15 cellular contexts compared by ENCODE assay signal in the genomic region with DNA sequence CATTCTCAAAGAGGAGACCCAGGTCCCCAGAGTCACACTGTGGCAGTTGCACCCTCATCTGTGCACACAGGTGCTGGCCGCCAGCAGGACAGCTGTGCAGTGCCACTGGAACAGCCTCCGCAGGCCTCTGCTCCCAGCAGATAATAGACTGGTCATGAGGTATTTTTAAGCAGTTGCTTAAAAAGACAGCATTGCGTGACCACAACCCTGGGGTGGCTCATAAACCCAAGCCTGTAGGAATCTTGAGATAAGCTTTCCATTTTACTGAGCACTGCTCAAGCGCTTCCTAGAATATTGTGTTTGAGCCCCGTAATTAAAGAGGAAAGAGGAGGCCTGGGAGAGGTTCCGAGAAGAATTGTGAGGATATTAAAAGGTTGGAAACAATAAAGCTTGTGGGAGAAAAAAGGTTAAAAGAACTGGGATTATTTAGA.
"Had no signal": no experiment of that assay in that cellular context is flagged by ENCODE, and none has a peak within 500 bp of the region (broad histone marks: within the 10 kb centered on the region; RNA-seq: fewer than 3 reads in every experiment).

No MANE protein-coding gene starts in this region.

- H3K4me1 ChIP-seq: pancreas had no signal

- ATAC-seq: activated CD4-positive, CD25-positive, alpha-beta regulatory T cell treated with anti-CD3 and anti-CD28 coated beads, Interleukin-2, amount 50 U/mL, for 24 hours; activated CD8-positive, alpha-beta memory T cell treated with anti-CD3 and anti-CD28 coated beads, Interleukin-2, amount 10 ng/mL, durations not matched to agents 7 days and 5 days; activated naive CD4-positive, alpha-beta T cell treated with anti-CD3 and anti-CD28 coated beads, Interleukin-2, amount 50 U/mL, for 72 hours; activated T-cell treated with anti-CD3 and anti-CD28 coated beads, Interleukin-2, amount 50 U/mL, for 4 hours; left ventricle myocardium superior; pancreas had no signal

- DNase-seq: activated CD4-positive, alpha-beta T cell treated with anti-CD3 and anti-CD28 coated beads, Interleukin-2, amount 50 U/mL, for 4 hours; activated CD8-positive, alpha-beta memory T cell treated with anti-CD3 and anti-CD28 coated beads, Interleukin-2, amount 10 ng/mL, durations not matched to agents 7 days and 5 days; activated effector memory CD4-positive, alpha-beta T cell treated with anti-CD3 and anti-CD28 coated beads, Interleukin-2, amount 50 U/mL, for 16 hours; activated T-cell treated with anti-CD3 and anti-CD28 coated beads, Interleukin-2, amount 50 U/mL, for 4 hours; amygdala; cerebellar nuclear complex; dermis blood vessel endothelial cell; glutamatergic neuron; left ventricle myocardium superior; pancreas; stimulated activated CD4-positive, alpha-beta T cell treated with anti-CD3 and anti-CD28 coated beads, Interleukin-4, amount 100 ng/mL, for 1 hour; stimulated activated CD8-positive, alpha-beta memory T cell treated with anti-CD3 and anti-CD28 coated beads, Interleukin-4, amount 100 ng/mL, for 48 hours had no signal

- H3K4me3 ChIP-seq: pancreas, upper lobe of left lung had no signal

- H3K27me3 ChIP-seq: pancreas, upper lobe of left lung had no signal

- H3K27ac ChIP-seq: pancreas, upper lobe of left lung had no signal

- H3K9me3 ChIP-seq: pancreas, upper lobe of left lung had no signal

- H3K36me3 ChIP-seq: pancreas, upper lobe of left lung had no signal
